Comparison of ENCODE assay signal across 2 cellular contexts in genomic region chr2:202687276-202687675, GRCh38.
TF ChIP-seq lines count a peak whose summit lies in the region.

No MANE protein-coding gene starts in this region.

TF ChIP-seq in HCT116, 20 proteins besides CTCF, POLR2A, EP300 and RAD21:
- TF ChIP-seq ELF1 (IDR thresholded peaks at IDR 0.05; ENCODE audit: borderline replicate concordance, low read depth) (no peak), FOSL1 (IDR thresholded peaks at IDR 0.05; ENCODE audit: low read depth) (peak; percentile 26; the same call in 1 of the 2 replicates)

TF ChIP-seq in HepG2, 621 proteins besides CTCF, POLR2A, EP300 and RAD21 (continued from another document and continues in another):
- no peak for TF ChIP-seq BRD4 (CRISPR knock-in tag; IDR thresholded peaks at IDR 0.05)
- no peak for TF ChIP-seq FOXO1 (CRISPR knock-in tag; IDR thresholded peaks at IDR 0.05)
- no peak for TF ChIP-seq SOX6 (IDR thresholded peaks at IDR 0.05)
- no peak for TF ChIP-seq SOX6 (CRISPR knock-in tag; IDR thresholded peaks at IDR 0.05)
- no peak for TF ChIP-seq REST (IDR thresholded peaks at IDR 0.05; ENCODE audit: borderline replicate concordance in 1 of 2, low read depth in 1 of 2, low read length in 2 of 2)
- TF ChIP-seq, protein P1, sequence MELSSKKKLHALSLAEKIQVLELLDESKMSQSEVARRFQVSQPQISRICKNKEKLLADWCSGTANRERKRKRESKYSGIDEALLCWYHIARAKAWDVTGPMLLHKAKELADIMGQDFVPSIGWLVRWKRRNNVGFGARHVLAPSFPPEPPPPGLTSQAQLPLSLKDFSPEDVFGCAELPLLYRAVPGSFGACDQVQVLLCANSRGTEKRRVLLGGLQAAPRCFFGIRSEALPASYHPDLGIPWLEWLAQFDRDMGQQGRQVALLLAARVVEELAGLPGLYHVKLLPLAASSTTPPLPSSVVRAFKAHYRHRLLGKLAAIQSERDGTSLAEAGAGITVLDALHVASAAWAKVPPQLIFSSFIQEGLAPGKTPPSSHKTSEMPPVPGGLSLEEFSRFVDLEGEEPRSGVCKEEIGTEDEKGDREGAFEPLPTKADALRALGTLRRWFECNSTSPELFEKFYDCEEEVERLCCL (CRISPR knock-in tag; IDR thresholded peaks at IDR 0.05; ENCODE audit: borderline replicate concordance) = no peak
- TF ChIP-seq ZKSCAN5 (CRISPR knock-in tag; IDR thresholded peaks at IDR 0.05) = no peak
- 0 out of 2 replicates have a peak, but pooled peaks have one; percentile 27 for TF ChIP-seq JUN (CRISPR knock-in tag; IDR thresholded peaks at IDR 0.05)
- 0 out of 2 replicates have a peak, but pooled peaks have one; percentile 45 for TF ChIP-seq ZNF792 (CRISPR knock-in tag; IDR thresholded peaks at IDR 0.05)
- no peak for TF ChIP-seq ZNF562 (CRISPR knock-in tag; IDR thresholded peaks at IDR 0.05; ENCODE audit: borderline replicate concordance)
- 0 out of 4 replicates have a peak, but pooled peaks of 1 of the 2 experiments have one; percentile 23 for TF ChIP-seq HMGXB4 (CRISPR knock-in tag; IDR thresholded peaks at IDR 0.05; ENCODE audit: borderline replicate concordance in 1 of 2, low read depth in 1 of 2)
- no peak for TF ChIP-seq ZFX (CRISPR knock-in tag; IDR thresholded peaks at IDR 0.05; ENCODE audit: low read depth)
- TF ChIP-seq RARA (CRISPR knock-in tag; IDR thresholded peaks at IDR 0.05) = peak; percentile 92
- TF ChIP-seq LCORL (IDR thresholded peaks at IDR 0.05) = no peak
- peak; percentile 37; the same call in 1 of the 2 replicates for TF ChIP-seq LCORL (CRISPR knock-in tag; IDR thresholded peaks at IDR 0.05)
- no peak for TF ChIP-seq ZMYM2 (CRISPR knock-in tag; IDR thresholded peaks at IDR 0.05)
- no peak for TF ChIP-seq ELF1 (CRISPR knock-in tag; IDR thresholded peaks at IDR 0.05)
- TF ChIP-seq SCMH1 (CRISPR knock-in tag; IDR thresholded peaks at IDR 0.05; ENCODE audit: borderline replicate concordance) = no peak
- 0 out of 2 replicates have a peak, but pooled peaks have one; percentile 6 for TF ChIP-seq ZBTB33 (CRISPR knock-in tag; IDR thresholded peaks at IDR 0.05)
- TF ChIP-seq ZNF460 (CRISPR knock-in tag; IDR thresholded peaks at IDR 0.05; ENCODE audit: borderline replicate concordance) = peak; percentile 80; the same call in 1 of the 2 replicates
- TF ChIP-seq ZNF354B (CRISPR knock-in tag; IDR thresholded peaks at IDR 0.05) = 0 out of 2 replicates have a peak, but pooled peaks have one; percentile 32
- TF ChIP-seq SALL1 (CRISPR knock-in tag; IDR thresholded peaks at IDR 0.05) = peak; percentile 83
- TF ChIP-seq, protein P2, sequence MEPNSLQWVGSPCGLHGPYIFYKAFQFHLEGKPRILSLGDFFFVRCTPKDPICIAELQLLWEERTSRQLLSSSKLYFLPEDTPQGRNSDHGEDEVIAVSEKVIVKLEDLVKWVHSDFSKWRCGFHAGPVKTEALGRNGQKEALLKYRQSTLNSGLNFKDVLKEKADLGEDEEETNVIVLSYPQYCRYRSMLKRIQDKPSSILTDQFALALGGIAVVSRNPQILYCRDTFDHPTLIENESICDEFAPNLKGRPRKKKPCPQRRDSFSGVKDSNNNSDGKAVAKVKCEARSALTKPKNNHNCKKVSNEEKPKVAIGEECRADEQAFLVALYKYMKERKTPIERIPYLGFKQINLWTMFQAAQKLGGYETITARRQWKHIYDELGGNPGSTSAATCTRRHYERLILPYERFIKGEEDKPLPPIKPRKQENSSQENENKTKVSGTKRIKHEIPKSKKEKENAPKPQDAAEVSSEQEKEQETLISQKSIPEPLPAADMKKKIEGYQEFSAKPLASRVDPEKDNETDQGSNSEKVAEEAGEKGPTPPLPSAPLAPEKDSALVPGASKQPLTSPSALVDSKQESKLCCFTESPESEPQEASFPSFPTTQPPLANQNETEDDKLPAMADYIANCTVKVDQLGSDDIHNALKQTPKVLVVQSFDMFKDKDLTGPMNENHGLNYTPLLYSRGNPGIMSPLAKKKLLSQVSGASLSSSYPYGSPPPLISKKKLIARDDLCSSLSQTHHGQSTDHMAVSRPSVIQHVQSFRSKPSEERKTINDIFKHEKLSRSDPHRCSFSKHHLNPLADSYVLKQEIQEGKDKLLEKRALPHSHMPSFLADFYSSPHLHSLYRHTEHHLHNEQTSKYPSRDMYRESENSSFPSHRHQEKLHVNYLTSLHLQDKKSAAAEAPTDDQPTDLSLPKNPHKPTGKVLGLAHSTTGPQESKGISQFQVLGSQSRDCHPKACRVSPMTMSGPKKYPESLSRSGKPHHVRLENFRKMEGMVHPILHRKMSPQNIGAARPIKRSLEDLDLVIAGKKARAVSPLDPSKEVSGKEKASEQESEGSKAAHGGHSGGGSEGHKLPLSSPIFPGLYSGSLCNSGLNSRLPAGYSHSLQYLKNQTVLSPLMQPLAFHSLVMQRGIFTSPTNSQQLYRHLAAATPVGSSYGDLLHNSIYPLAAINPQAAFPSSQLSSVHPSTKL (CRISPR knock-in tag; IDR thresholded peaks at IDR 0.05) = peak; percentile 83
- peak; percentile 86 for TF ChIP-seq NR2F6 (IDR thresholded peaks at IDR 0.05)
- TF ChIP-seq NR2F6 (CRISPR knock-in tag; IDR thresholded peaks at IDR 0.05) = peak; percentile 92
- peak; percentile 28; the same call in 1 of the 2 replicates for TF ChIP-seq SAP130 (CRISPR knock-in tag; IDR thresholded peaks at IDR 0.05; ENCODE audit: low read depth)
- no peak for TF ChIP-seq ZNF263 (CRISPR knock-in tag; IDR thresholded peaks at IDR 0.05)
- TF ChIP-seq HMGXB3 (CRISPR knock-in tag; IDR thresholded peaks at IDR 0.05; ENCODE audit: borderline replicate concordance) = 0 out of 2 replicates have a peak, but pooled peaks have one; percentile 48
- TF ChIP-seq DNMT3B (CRISPR knock-in tag; conservative IDR thresholded peaks at IDR 0.05) = no peak
- TF ChIP-seq ZMYM3 (CRISPR knock-in tag; IDR thresholded peaks at IDR 0.05) = peak; percentile 46
- TF ChIP-seq GFI1 (CRISPR knock-in tag; IDR thresholded peaks at IDR 0.05; ENCODE audit: borderline replicate concordance) = peak; percentile 90
- TF ChIP-seq HMG20B (CRISPR knock-in tag; conservative IDR thresholded peaks at IDR 0.05) = 0 out of 2 replicates have a peak, but pooled peaks have one; percentile 60
- no peak for TF ChIP-seq ZNF558 (CRISPR knock-in tag; IDR thresholded peaks at IDR 0.05; ENCODE audit: borderline replicate concordance)
- TF ChIP-seq ZNF567 (CRISPR knock-in tag; IDR thresholded peaks at IDR 0.05; ENCODE audit: borderline replicate concordance) = no peak
- no peak for TF ChIP-seq SOX13 (IDR thresholded peaks at IDR 0.05)
- peak in 1 of 2 experiments; percentile 19; a peak in 1 of 4 replicates for TF ChIP-seq SOX13 (CRISPR knock-in tag; conservative IDR thresholded peaks at IDR 0.05 in 1 of 2, IDR thresholded peaks at IDR 0.05 in 1 of 2)
- no peak for TF ChIP-seq ZNF446 (CRISPR knock-in tag; IDR thresholded peaks at IDR 0.05)
- TF ChIP-seq, protein P3, sequence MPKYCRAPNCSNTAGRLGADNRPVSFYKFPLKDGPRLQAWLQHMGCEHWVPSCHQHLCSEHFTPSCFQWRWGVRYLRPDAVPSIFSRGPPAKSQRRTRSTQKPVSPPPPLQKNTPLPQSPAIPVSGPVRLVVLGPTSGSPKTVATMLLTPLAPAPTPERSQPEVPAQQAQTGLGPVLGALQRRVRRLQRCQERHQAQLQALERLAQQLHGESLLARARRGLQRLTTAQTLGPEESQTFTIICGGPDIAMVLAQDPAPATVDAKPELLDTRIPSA (CRISPR knock-in tag; IDR thresholded peaks at IDR 0.05; ENCODE audit: borderline replicate concordance) = no peak
- no peak for TF ChIP-seq ZNF510 (CRISPR knock-in tag; IDR thresholded peaks at IDR 0.05; ENCODE audit: low read depth)
- no peak for TF ChIP-seq AHR (CRISPR knock-in tag; IDR thresholded peaks at IDR 0.05)
- TF ChIP-seq RCOR2 (CRISPR knock-in tag; IDR thresholded peaks at IDR 0.05) = peak; percentile 53; the same call in 1 of the 2 replicates
- TF ChIP-seq ZFP36L1 (CRISPR knock-in tag; IDR thresholded peaks at IDR 0.05) = no peak
- TF ChIP-seq MED8 (CRISPR knock-in tag; IDR thresholded peaks at IDR 0.05; ENCODE audit: insufficient replicate concordance) = no peak
- TF ChIP-seq HMG20A (CRISPR knock-in tag; IDR thresholded peaks at IDR 0.05; ENCODE audit: borderline replicate concordance) = peak; percentile 66; the same call in 1 of the 2 replicates
- peak; percentile 79 for TF ChIP-seq RXRB (CRISPR knock-in tag; IDR thresholded peaks at IDR 0.05; ENCODE audit: borderline replicate concordance)
- no peak for TF ChIP-seq ZSCAN30 (CRISPR knock-in tag; IDR thresholded peaks at IDR 0.05)
- peak; percentile 74; the same call in 1 of the 2 replicates for TF ChIP-seq RXRA (CRISPR knock-in tag; IDR thresholded peaks at IDR 0.05)
